ENCODE assay signal across 8 cellular contexts in the genomic region with DNA sequence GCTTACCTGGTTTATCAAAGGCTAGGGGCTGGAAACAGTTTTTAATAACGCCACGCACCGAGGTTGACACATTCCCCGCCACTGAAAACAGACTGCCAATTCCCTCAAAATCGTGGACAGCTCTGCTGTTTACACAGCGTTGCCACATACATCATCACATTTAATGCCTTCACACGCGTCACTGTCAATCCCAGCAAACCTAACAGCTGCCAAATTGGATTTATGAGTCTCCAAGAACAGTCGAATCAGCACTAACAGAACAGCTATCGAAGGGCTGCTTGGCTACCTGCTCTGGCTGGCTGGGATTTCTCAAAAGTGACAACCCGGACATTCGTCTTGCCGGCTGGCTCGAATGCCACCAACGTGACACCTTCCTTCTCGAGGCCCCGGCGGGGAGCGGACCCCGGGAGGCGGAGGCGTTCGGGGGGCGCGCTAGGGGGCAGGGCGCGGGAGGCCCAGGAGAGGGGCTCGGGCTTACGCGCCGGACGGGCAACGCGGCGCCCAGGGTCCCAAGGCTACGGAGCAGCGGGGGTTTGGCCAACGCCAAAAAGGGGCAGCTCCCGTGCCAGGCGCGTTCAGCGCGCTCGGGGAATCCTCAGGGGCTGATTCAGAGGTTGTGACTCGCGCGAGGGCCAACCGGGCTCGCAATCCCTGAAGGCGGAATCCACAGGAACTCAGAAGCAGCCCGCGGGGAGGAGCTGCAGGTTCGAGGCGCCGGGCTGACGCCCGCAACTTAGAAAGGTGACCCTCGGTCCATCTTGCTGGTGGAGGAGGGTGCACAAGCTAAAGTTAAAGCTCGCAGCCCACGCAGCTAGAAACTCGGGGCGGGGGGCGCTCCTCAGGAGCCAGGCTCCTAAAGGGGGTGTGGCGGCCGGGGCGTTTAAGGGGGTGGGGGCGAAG. TPM values are rescaled to one million over a fixed set of nuclear protein-coding genes. Genes with fewer than 3 reads are reported as not detected.
DNase-seq lines count a peak whose midpoint lies in the region; ATAC-seq and TF ChIP-seq lines count a peak whose summit lies in the region.

No MANE protein-coding gene starts in this region.

- TF ChIP-seq CTCF in CD4-positive, alpha-beta T cell (IDR thresholded peaks at IDR 0.05), result no peak
- no peak for TF ChIP-seq CTCF in NB4 (IDR thresholded peaks at IDR 0.05; ENCODE audit: low read depth, low read length)
- no peak for TF ChIP-seq CTCF in foreskin fibroblast (IDR thresholded peaks at IDR 0.05; ENCODE audit: low read depth, low read length)
- TF ChIP-seq CTCF in nephron (IDR thresholded peaks at IDR 0.05; ENCODE audit: unreplicated experiment in 3 of 3), result no peak
- TF ChIP-seq CTCF in upper lobe of left lung (IDR thresholded peaks at IDR 0.05), result no peak

- CTCF ChIA-PET in CD4-positive, alpha-beta T cell (lab: Charles Lee), result interaction anchor here (1.3 kb wide), 1 partner anchor 53 kb away, joined by 3 read pairs; no protein-coding TSS in a partner anchor

- TF ChIP-seq EP300 in upper lobe of left lung (IDR thresholded peaks at IDR 0.05), result no peak

- no peak overlapping the region for H3K27ac Mint-ChIP-seq in CD4-positive, alpha-beta T cell
- H3K27ac Mint-ChIP-seq in nephron, result peak overlapping the region; percentile 57 to 81 (median 60)

- peak overlapping the region; percentile 61 for H3K4me3 Mint-ChIP-seq in CD4-positive, alpha-beta T cell
- H3K4me3 Mint-ChIP-seq in nephron, result peak overlapping the region; percentile 82 to 88 (median 86)

- no peak for TF ChIP-seq POLR2A in NB4 (IDR thresholded peaks at IDR 0.05; ENCODE audit: extremely low read depth, insufficient read length)
- TF ChIP-seq POLR2A in upper lobe of left lung (IDR thresholded peaks at IDR 0.05), result no peak

- H3K27me3 ChIP-seq in CD4-positive, alpha-beta T cell (ENCODE audit: control insufficient read depth, insufficient read depth, low read length), result peaks cover 48% of the 10 kb centered on the region
- H3K27me3 ChIP-seq in upper lobe of left lung, result peaks cover 0 to 7% (median 2%) of the 10 kb centered on the region in 4 donors

- DNase-seq in CD4-positive, alpha-beta T cell, result peak in 3 of 10 experiments; percentile 7 to 35 (median 8)
- DNase-seq in NB4 (ENCODE audit: low read depth), result peak; percentile 15
- DNase-seq in activated T-helper 9 cell treated with anti-CD3 and anti-CD28 coated beads, Interleukin-2, amount 50 U/mL, for 16 hours (ENCODE audit: low read depth), result peak; percentile 4
- DNase-seq in foreskin fibroblast, result peak; percentile 66 to 86
- DNase-seq in upper lobe of left lung, result peak; percentile 26 to 87
- DNase-seq in GF-D8 (lab: John Stamatoyannopoulos, UW), result no peak

- no peaks in the 10 kb centered on the region for H3K36me3 ChIP-seq in upper lobe of left lung

- intact Hi-C loops in CD4-positive, alpha-beta T cell (cut with DNase I, micrococcal nuclease), result no loop called here

- H3K36me3 Mint-ChIP-seq in CD4-positive, alpha-beta T cell (ENCODE audit: low read depth), result no peaks in the 10 kb centered on the region
- H3K36me3 Mint-ChIP-seq in nephron (ENCODE audit: low read depth), result no peaks in the 10 kb centered on the region

- POLR2A ChIA-PET in CD4-positive, alpha-beta T cell (lab: Charles Lee), result interaction anchor here (1.1 to 2.5 kb wide), 2 partner anchors 38 to 52 kb away, joined by 3 to 7 read pairs; no protein-coding TSS in a partner anchor

- peaks cover 15% of the 10 kb centered on the region for H3K4me1 Mint-ChIP-seq in CD4-positive, alpha-beta T cell (ENCODE audit: low read depth)
- peaks cover 33% of the 10 kb centered on the region for H3K4me1 Mint-ChIP-seq in nephron

- no peak overlapping the region for H3K27ac ChIP-seq in CD4-positive, alpha-beta T cell (ENCODE audit: low read depth, low read length)
- peak overlapping the region in 3 of 4 donors; percentile 50 to 76 (median 61) for H3K27ac ChIP-seq in upper lobe of left lung

- no peaks in the 10 kb centered on the region for H3K9me3 ChIP-seq in CD4-positive, alpha-beta T cell (ENCODE audit: control insufficient read depth, low read length)
- no peaks in the 10 kb centered on the region for H3K9me3 ChIP-seq in upper lobe of left lung

- no peak for ATAC-seq in CD4-positive, alpha-beta T cell (ENCODE audit: poor library complexity)
- ATAC-seq in upper lobe of left lung (ENCODE audit: low FRiP score in 2 of 2), result peak in 1 of 2 donors; percentile 50
- no peak for ATAC-seq in HG02798 (IDR thresholded peaks at IDR 0.05; ENCODE audit: poor library complexity, unreplicated experiment)

- peaks cover 10 to 17% (median 14%) of the 10 kb centered on the region in 4 donors for H3K4me1 ChIP-seq in upper lobe of left lung

- H3K9me3 Mint-ChIP-seq in CD4-positive, alpha-beta T cell, result no peaks in the 10 kb centered on the region
- H3K9me3 Mint-ChIP-seq in nephron, result no peaks in the 10 kb centered on the region

- H3K4me3 ChIP-seq in NB4 (ENCODE audit: low read depth, low read length), result no peak overlapping the region
- H3K4me3 ChIP-seq in foreskin fibroblast (ENCODE audit: low read depth in 1 of 2, low read length in 2 of 2), result peak overlapping the region; percentile 71 to 72
- H3K4me3 ChIP-seq in upper lobe of left lung, result peak overlapping the region; percentile 32 to 71 (median 66)

- 12 to 46% methylated on average over 9 to 35 of the region's 67 CpGs for WGBS in upper lobe of left lung, 2 donors

- peaks cover 65% of the 10 kb centered on the region for H3K27me3 Mint-ChIP-seq in CD4-positive, alpha-beta T cell
- peaks cover 7% of the 10 kb centered on the region for H3K27me3 Mint-ChIP-seq in nephron (ENCODE audit: low read depth)

RNA-seq across cellular contexts. Expression of gene CDC14B, which starts 1.2 kb away (rescaled TPM):
- 1 to 10 TPM; 3.5 TPM for total RNA-seq in CD4-positive, alpha-beta T cell
- total RNA-seq in upper lobe of left lung, result 10 to 100 TPM in 4 of 6 donors, 1 to 10 TPM in 2; 6.0 to 28.5 (median 12.7) TPM

RNA-seq across cellular contexts. Expression of gene PRXL2C, which starts 36.7 kb away (rescaled TPM):
- total RNA-seq in CD4-positive, alpha-beta T cell, result 10 to 100 TPM; 25.0 to 25.4 TPM
- total RNA-seq in upper lobe of left lung, result 10 to 100 TPM in 4 of 6 donors, 1 to 10 TPM in 2; 3.8 to 32.7 (median 23.9) TPM
